Comparison of ENCODE assay signal across 22 cellular contexts in genomic region chr7:150466477-150466876, GRCh38. TPM values are rescaled to one million over a fixed set of nuclear protein-coding genes. Genes with fewer than 3 reads are reported as not detected.
DNase-seq lines count a peak whose midpoint lies in the region; ATAC-seq lines count a peak whose summit lies in the region.
"Had no signal": no experiment of that assay in that cellular context is flagged by ENCODE, and none has a peak within 500 bp of the region (broad histone marks: within the 10 kb centered on the region; RNA-seq: fewer than 3 reads in every experiment).

No MANE protein-coding gene starts in this region.

- ATAC-seq in left cardiac atrium = peak; percentile 40 to 53
- ATAC-seq in Right ventricle myocardium inferior = no peak
- ATAC-seq in HG02852 (IDR thresholded peaks at IDR 0.05; ENCODE audit: unreplicated experiment) = no peak
- ATAC-seq in HG03025 (IDR thresholded peaks at IDR 0.05; ENCODE audit: low FRiP score, unreplicated experiment) = no peak
- ATAC-seq in GM18519 (IDR thresholded peaks at IDR 0.05; ENCODE audit: low FRiP score, unreplicated experiment) = no peak
- ATAC-seq: activated CD8-positive, alpha-beta T cell treated with anti-CD3 and anti-CD28 coated beads, Interleukin-2, amount 10 ng/mL, durations not matched to agents 7 days and 5 days; HCT116; WTC11 had no signal

- intact Hi-C loops in left cardiac atrium (cut with DNase I) = no loop called here
- intact Hi-C loops in Right ventricle myocardium inferior (cut with DNase I) = loop anchor here (5.0 kb wide), 1 partner anchor 166 kb away; the partner anchor contains the start of gene GIMAP6

- DNase-seq in left cardiac atrium (no peak), Right ventricle myocardium inferior (ENCODE audit: missing footprints) (no peak), glomerular endothelial cell (ENCODE audit: extremely low read depth, low read depth, low spot score) (peak; percentile 57), myocyte (ENCODE audit: low read depth) (peak; percentile 13)
- no peak for DNase-seq in activated CD4-positive, alpha-beta T cell treated with anti-CD3 and anti-CD28 coated beads, Interleukin-2, amount 50 U/mL, for 48 hours
- DNase-seq: activated CD8-positive, alpha-beta T cell treated with anti-CD3 and anti-CD28 coated beads, Interleukin-2, amount 10 ng/mL, durations not matched to agents 7 days and 5 days; activated naive CD4-positive, alpha-beta T cell treated with anti-CD3 and anti-CD28 coated beads for 36 hours; activated T-cell treated with anti-CD3 and anti-CD28 coated beads, Interleukin-2, amount 50 U/mL, for 24 hours; MM.1S; natural killer cell; NCI-H1694 treated with DMSO at 0.1 percent for 48 hours; NCI-H2227 treated with DMSO at 0.1 percent for 48 hours; NCI-H774; SJCRH30; stimulated activated CD4-positive, alpha-beta T cell treated with anti-CD3 and anti-CD28 coated beads, Interleukin-4, amount 100 ng/mL, for 24 hours had no signal

RNA-seq across cellular contexts. Expression of gene GIMAP8, which starts 16.0 kb away (rescaled TPM):
- total RNA-seq in left cardiac atrium (10 to 100 TPM; 16.6 to 19.7 TPM), Right ventricle myocardium inferior (14.9 TPM), glomerular endothelial cell (16.7 and 26.0 TPM in 2 replicates), myocyte (not detected in 2 replicates)
- polyA plus RNA-seq in myocyte (2012) = not detected
- total RNA-seq: A673, OCI-LY7, SJCRH30 had no signal

RNA-seq across cellular contexts. Expression of gene GIMAP7, which starts 48.2 kb away (rescaled TPM):
- total RNA-seq in left cardiac atrium = 10 to 100 TPM; 25.0 to 26.0 TPM
- total RNA-seq in Right ventricle myocardium inferior = 21.4 TPM
- total RNA-seq in glomerular endothelial cell = 13.5 and 34.5 TPM in 2 replicates
- total RNA-seq in myocyte = not detected in 2 replicates
- polyA plus RNA-seq in myocyte (2012) = not detected
- total RNA-seq: A673, OCI-LY7, SJCRH30 had no signal

Comparison
In these comparisons a context has a peak if more than half of its experiments do, and no peak if none do; other contexts are left out.
1. ATAC-seq: peak in left cardiac atrium (2 of 2); none in Right ventricle myocardium inferior (single experiment), HG02852 (single experiment), HG03025 (single experiment) and GM18519 (single experiment).
2. DNase-seq: peak in glomerular endothelial cell (single experiment) and myocyte (single experiment); none in left cardiac atrium (single experiment), Right ventricle myocardium inferior (single experiment) and activated CD4-positive, alpha-beta T cell treated with anti-CD3 and anti-CD28 coated beads, Interleukin-2, amount 50 U/mL, for 48 hours (0 of 2).
3. RNA of gene GIMAP8, which starts 16.0 kb away (total RNA-seq): 16.7 to 26.0 TPM in glomerular endothelial cell, 16.6 to 19.7 TPM in left cardiac atrium and 14.9 TPM in Right ventricle myocardium inferior (single experiment); not detected in myocyte; every median in the first group is over 10 times any median in the second.
4. RNA of gene GIMAP7, which starts 48.2 kb away (total RNA-seq): 13.5 to 34.5 TPM in glomerular endothelial cell, 25.0 to 26.0 TPM in left cardiac atrium and 21.4 TPM in Right ventricle myocardium inferior (single experiment); not detected in myocyte; every median in the first group is over 10 times any median in the second.